1 cellular context compared by ENCODE assay signal in the genomic region with DNA sequence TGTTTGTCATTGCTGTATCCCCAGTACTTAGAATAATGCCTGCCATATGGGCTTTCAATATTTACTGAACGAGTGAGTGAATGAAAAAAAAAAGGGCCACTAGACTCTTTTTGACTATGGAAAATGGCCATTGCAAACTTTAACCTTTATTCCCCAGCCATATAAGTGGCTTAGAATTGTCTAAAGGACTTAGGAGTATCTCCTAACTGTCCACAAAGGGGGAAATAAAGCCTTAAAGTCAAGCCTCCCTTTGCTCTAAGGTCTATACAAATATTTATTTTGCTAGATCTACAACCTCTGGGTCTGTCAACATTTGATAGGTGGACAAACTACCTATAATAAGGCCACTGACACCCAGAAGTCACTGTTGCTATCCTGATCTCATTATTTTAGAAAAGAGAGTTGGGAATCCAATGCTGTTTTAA.
TF ChIP-seq lines count a peak whose summit lies in the region.

No MANE protein-coding gene starts in this region.

TF ChIP-seq in HepG2, 621 proteins besides CTCF, POLR2A, EP300 and RAD21 (continued from another document and continues in another):
- TF ChIP-seq ATM (IDR thresholded peaks at IDR 0.05; ENCODE audit: borderline replicate concordance) (no peak), BORCS8-MEF2B (CRISPR knock-in tag; IDR thresholded peaks at IDR 0.05) (no peak), RELA (CRISPR knock-in tag; IDR thresholded peaks at IDR 0.05) (no peak), ZNF83 (CRISPR knock-in tag; IDR thresholded peaks at IDR 0.05; ENCODE audit: borderline replicate concordance) (no peak), PHF21A (CRISPR knock-in tag; IDR thresholded peaks at IDR 0.05) (peak; percentile 82), MAFG (CRISPR knock-in tag; IDR thresholded peaks at IDR 0.05) (no peak), ATF1 (CRISPR knock-in tag; IDR thresholded peaks at IDR 0.05) (0 out of 2 replicates have a peak, but pooled peaks have one; percentile 50), ZKSCAN8 (CRISPR knock-in tag; IDR thresholded peaks at IDR 0.05; ENCODE audit: borderline replicate concordance) (no peak), ZNF24 (IDR thresholded peaks at IDR 0.05) (no peak), TRIM22 (IDR thresholded peaks at IDR 0.05) (no peak), ZNF605 (CRISPR knock-in tag; IDR thresholded peaks at IDR 0.05) (no peak), CEBPZ (IDR thresholded peaks at IDR 0.05; ENCODE audit: low read length) (no peak), CEBPB (IDR thresholded peaks at IDR 0.05; ENCODE audit: borderline replicate concordance, low read depth, low read length) (no peak), HHEX (CRISPR knock-in tag; IDR thresholded peaks at IDR 0.05) (peak; percentile 68), ZNF331 (CRISPR knock-in tag; IDR thresholded peaks at IDR 0.05) (no peak), ZMAT3 (CRISPR knock-in tag; conservative IDR thresholded peaks at IDR 0.05) (no peak), ZNF441 (CRISPR knock-in tag; IDR thresholded peaks at IDR 0.05; ENCODE audit: borderline replicate concordance) (no peak), ZFP41 (CRISPR knock-in tag; IDR thresholded peaks at IDR 0.05; ENCODE audit: borderline replicate concordance) (no peak), ZNF660 (CRISPR knock-in tag; IDR thresholded peaks at IDR 0.05; ENCODE audit: borderline replicate concordance, low read depth) (no peak), NFATC3 (CRISPR knock-in tag; IDR thresholded peaks at IDR 0.05) (no peak), HNRNPLL (IDR thresholded peaks at IDR 0.05; ENCODE audit: low read depth, low read length, poor library complexity, severe bottlenecking) (no peak), ATAD3A (CRISPR knock-in tag; IDR thresholded peaks at IDR 0.05) (no peak), GPBP1L1 (CRISPR knock-in tag; IDR thresholded peaks at IDR 0.05) (no peak), ZFP36L2 (CRISPR knock-in tag; IDR thresholded peaks at IDR 0.05) (no peak), ZNF430 (CRISPR knock-in tag; IDR thresholded peaks at IDR 0.05) (no peak), GATA4 (IDR thresholded peaks at IDR 0.05; ENCODE audit: borderline replicate concordance, low read depth) (0 out of 2 replicates have a peak, but pooled peaks have one; percentile 57), ZNF329 (CRISPR knock-in tag; IDR thresholded peaks at IDR 0.05; ENCODE audit: low read depth) (no peak), ZNF460 (CRISPR knock-in tag; IDR thresholded peaks at IDR 0.05; ENCODE audit: borderline replicate concordance) (no peak), SRSF1 (optimal IDR thresholded peaks at IDR 0.05; ENCODE audit: low read depth, low read length) (no peak), E2F5 (CRISPR knock-in tag; conservative IDR thresholded peaks at IDR 0.05) (no peak), SRSF9 (IDR thresholded peaks at IDR 0.05; ENCODE audit: borderline replicate concordance, insufficient read depth, low read depth, low read length, poor library complexity, severe bottlenecking) (no peak), ZNF557 (CRISPR knock-in tag; IDR thresholded peaks at IDR 0.05) (no peak), MEIS1 (CRISPR knock-in tag; IDR thresholded peaks at IDR 0.05; ENCODE audit: borderline replicate concordance) (no peak), SP140L (CRISPR knock-in tag; IDR thresholded peaks at IDR 0.05; ENCODE audit: borderline replicate concordance) (no peak), SNAPC2 (CRISPR knock-in tag; IDR thresholded peaks at IDR 0.05) (no peak), ZBTB7B (CRISPR knock-in tag; IDR thresholded peaks at IDR 0.05) (peak; percentile 82; the same call in 1 of the 2 replicates), MYC (CRISPR knock-in tag; IDR thresholded peaks at IDR 0.05; ENCODE audit: borderline replicate concordance) (no peak), FLYWCH1 (CRISPR knock-in tag; IDR thresholded peaks at IDR 0.05) (no peak), RXRA (CRISPR knock-in tag; IDR thresholded peaks at IDR 0.05) (no peak), NR1H2 (CRISPR knock-in tag; IDR thresholded peaks at IDR 0.05; ENCODE audit: borderline replicate concordance, low read depth) (no peak), RBM39 (IDR thresholded peaks at IDR 0.05; ENCODE audit: low read depth, low read length, poor library complexity, severe bottlenecking) (no peak), SP1 (IDR thresholded peaks at IDR 0.05) (no peak), SP1 (CRISPR knock-in tag; IDR thresholded peaks at IDR 0.05) (no peak), GTF3A (CRISPR knock-in tag; conservative IDR thresholded peaks at IDR 0.05) (no peak), RFX5 (IDR thresholded peaks at IDR 0.05; ENCODE audit: low read depth, low read length) (peak; percentile 95)
- TF ChIP-seq, protein P1, sequence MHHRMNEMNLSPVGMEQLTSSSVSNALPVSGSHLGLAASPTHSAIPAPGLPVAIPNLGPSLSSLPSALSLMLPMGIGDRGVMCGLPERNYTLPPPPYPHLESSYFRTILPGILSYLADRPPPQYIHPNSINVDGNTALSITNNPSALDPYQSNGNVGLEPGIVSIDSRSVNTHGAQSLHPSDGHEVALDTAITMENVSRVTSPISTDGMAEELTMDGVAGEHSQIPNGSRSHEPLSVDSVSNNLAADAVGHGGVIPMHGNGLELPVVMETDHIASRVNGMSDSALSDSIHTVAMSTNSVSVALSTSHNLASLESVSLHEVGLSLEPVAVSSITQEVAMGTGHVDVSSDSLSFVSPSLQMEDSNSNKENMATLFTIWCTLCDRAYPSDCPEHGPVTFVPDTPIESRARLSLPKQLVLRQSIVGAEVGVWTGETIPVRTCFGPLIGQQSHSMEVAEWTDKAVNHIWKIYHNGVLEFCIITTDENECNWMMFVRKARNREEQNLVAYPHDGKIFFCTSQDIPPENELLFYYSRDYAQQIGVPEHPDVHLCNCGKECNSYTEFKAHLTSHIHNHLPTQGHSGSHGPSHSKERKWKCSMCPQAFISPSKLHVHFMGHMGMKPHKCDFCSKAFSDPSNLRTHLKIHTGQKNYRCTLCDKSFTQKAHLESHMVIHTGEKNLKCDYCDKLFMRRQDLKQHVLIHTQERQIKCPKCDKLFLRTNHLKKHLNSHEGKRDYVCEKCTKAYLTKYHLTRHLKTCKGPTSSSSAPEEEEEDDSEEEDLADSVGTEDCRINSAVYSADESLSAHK (CRISPR knock-in tag; IDR thresholded peaks at IDR 0.05; ENCODE audit: borderline replicate concordance) = no peak
- TF ChIP-seq, protein P2, sequence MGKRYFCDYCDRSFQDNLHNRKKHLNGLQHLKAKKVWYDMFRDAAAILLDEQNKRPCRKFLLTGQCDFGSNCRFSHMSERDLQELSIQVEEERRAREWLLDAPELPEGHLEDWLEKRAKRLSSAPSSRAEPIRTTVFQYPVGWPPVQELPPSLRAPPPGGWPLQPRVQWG (CRISPR knock-in tag; IDR thresholded peaks at IDR 0.05; ENCODE audit: borderline replicate concordance, low read depth) = no peak
- TF ChIP-seq, protein P3, sequence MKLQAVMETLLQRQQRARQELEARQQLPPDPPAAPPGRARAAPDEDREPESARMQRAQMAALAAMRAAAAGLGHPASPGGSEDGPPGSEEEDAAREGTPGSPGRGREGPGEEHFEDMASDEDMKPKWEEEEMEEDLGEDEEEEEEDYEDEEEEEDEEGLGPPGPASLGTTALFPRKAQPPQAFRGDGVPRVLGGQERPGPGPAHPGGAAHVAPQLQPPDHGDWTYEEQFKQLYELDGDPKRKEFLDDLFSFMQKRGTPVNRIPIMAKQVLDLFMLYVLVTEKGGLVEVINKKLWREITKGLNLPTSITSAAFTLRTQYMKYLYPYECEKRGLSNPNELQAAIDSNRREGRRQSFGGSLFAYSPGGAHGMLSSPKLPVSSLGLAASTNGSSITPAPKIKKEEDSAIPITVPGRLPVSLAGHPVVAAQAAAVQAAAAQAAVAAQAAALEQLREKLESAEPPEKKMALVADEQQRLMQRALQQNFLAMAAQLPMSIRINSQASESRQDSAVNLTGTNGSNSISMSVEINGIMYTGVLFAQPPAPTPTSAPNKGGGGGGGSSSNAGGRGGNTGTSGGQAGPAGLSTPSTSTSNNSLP (IDR thresholded peaks at IDR 0.05; ENCODE audit: low read depth, low read length) = peak; percentile 46; the same call in 1 of the 2 replicates
- TF ChIP-seq, protein P4, sequence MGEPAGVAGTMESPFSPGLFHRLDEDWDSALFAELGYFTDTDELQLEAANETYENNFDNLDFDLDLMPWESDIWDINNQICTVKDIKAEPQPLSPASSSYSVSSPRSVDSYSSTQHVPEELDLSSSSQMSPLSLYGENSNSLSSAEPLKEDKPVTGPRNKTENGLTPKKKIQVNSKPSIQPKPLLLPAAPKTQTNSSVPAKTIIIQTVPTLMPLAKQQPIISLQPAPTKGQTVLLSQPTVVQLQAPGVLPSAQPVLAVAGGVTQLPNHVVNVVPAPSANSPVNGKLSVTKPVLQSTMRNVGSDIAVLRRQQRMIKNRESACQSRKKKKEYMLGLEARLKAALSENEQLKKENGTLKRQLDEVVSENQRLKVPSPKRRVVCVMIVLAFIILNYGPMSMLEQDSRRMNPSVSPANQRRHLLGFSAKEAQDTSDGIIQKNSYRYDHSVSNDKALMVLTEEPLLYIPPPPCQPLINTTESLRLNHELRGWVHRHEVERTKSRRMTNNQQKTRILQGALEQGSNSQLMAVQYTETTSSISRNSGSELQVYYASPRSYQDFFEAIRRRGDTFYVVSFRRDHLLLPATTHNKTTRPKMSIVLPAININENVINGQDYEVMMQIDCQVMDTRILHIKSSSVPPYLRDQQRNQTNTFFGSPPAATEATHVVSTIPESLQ (CRISPR knock-in tag; conservative IDR thresholded peaks at IDR 0.05) = no peak
- TF ChIP-seq, protein P5, sequence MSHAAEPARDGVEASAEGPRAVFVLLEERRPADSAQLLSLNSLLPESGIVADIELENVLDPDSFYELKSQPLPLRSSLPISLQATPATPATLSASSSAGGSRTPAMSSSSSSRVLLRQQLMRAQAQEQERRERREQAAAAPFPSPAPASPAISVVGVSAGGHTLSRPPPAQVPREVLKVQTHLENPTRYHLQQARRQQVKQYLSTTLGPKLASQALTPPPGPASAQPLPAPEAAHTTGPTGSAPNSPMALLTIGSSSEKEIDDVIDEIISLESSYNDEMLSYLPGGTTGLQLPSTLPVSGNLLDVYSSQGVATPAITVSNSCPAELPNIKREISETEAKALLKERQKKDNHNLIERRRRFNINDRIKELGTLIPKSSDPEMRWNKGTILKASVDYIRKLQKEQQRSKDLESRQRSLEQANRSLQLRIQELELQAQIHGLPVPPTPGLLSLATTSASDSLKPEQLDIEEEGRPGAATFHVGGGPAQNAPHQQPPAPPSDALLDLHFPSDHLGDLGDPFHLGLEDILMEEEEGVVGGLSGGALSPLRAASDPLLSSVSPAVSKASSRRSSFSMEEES (CRISPR knock-in tag; IDR thresholded peaks at IDR 0.05) = no peak
